1 cellular context compared by ENCODE assay signal in genomic region chr1:40849801-40850592, GRCh38.
A peak's percentile ranks its signal among the peaks of the same experiment; 100 is the strongest.
TF ChIP-seq lines count a peak whose summit lies in the region.

No MANE protein-coding gene starts in this region.

TF ChIP-seq in K562, 482 proteins besides CTCF, POLR2A, EP300 and RAD21 (continued from another document):
- TF ChIP-seq HMGXB4 (CRISPR knock-in tag; IDR thresholded peaks at IDR 0.05) (no peak), E2F8 (IDR thresholded peaks at IDR 0.05; ENCODE audit: low read depth, partially characterized antibody) (no peak), ZNF561 (CRISPR knock-in tag; conservative IDR thresholded peaks at IDR 0.05) (no peak), ZSCAN32 (CRISPR knock-in tag; IDR thresholded peaks at IDR 0.05) (no peak), MAFK (IDR thresholded peaks at IDR 0.05; ENCODE audit: low read length) (no peak), NR4A1 (CRISPR knock-in tag; IDR thresholded peaks at IDR 0.05) (no peak), NR4A1 (tag; IDR thresholded peaks at IDR 0.05) (no peak), CBFA2T2 (conservative IDR thresholded peaks at IDR 0.05) (0 out of 2 replicates have a peak, but pooled peaks have one; percentile 1), RCOR1 (IDR thresholded peaks at IDR 0.05; ENCODE audit: borderline replicate concordance in 1 of 2, low read depth in 2 of 2, low read length in 2 of 2) (peak in 1 of 2 experiments; percentile 71; a peak in 1 of 4 replicates), ZNF165 (CRISPR knock-in tag; IDR thresholded peaks at IDR 0.05; ENCODE audit: borderline replicate concordance) (no peak), FOXK2 (conservative IDR thresholded peaks at IDR 0.05 in 1 of 2, IDR thresholded peaks at IDR 0.05 in 1 of 2; ENCODE audit: low read depth in 2 of 2) (0 out of 4 replicates have a peak, but pooled peaks have one; percentile 9 to 15), HDAC6 (IDR thresholded peaks at IDR 0.05; ENCODE audit: low read depth, low read length) (no peak), CEBPG (CRISPR knock-in tag; IDR thresholded peaks at IDR 0.05) (0 out of 2 replicates have a peak, but pooled peaks have one; percentile 34), CEBPG (tag; conservative IDR thresholded peaks at IDR 0.05 in 1 of 2, IDR thresholded peaks at IDR 0.05 in 1 of 2) (no peak; a peak in 1 of 4 replicates), SPI1 (IDR thresholded peaks at IDR 0.05; ENCODE audit: borderline replicate concordance, low read depth, low read length) (peak; percentile 82), CXXC5 (CRISPR knock-in tag; IDR thresholded peaks at IDR 0.05) (no peak), ZNF134 (CRISPR knock-in tag; conservative IDR thresholded peaks at IDR 0.05) (no peak), TARDBP (IDR thresholded peaks at IDR 0.05) (no peak), IRF2 (CRISPR knock-in tag; IDR thresholded peaks at IDR 0.05) (no peak), MBD1 (CRISPR knock-in tag; IDR thresholded peaks at IDR 0.05) (no peak), NFIX (CRISPR knock-in tag; IDR thresholded peaks at IDR 0.05; ENCODE audit: low read depth) (no peak), ZNF280A (IDR thresholded peaks at IDR 0.05; ENCODE audit: low read depth, partially characterized antibody) (peak; percentile 6), PCBP1 (IDR thresholded peaks at IDR 0.05; ENCODE audit: low read depth, low read length, poor library complexity, severe bottlenecking) (no peak), CC2D1A (IDR thresholded peaks at IDR 0.05) (peak; percentile 55; the same call in 1 of the 2 replicates), ZNF384 (IDR thresholded peaks at IDR 0.05; ENCODE audit: low read depth, low read length) (no peak)
TF ChIP-seq in K562: peak in this region for 26.
